In the genomic region with DNA sequence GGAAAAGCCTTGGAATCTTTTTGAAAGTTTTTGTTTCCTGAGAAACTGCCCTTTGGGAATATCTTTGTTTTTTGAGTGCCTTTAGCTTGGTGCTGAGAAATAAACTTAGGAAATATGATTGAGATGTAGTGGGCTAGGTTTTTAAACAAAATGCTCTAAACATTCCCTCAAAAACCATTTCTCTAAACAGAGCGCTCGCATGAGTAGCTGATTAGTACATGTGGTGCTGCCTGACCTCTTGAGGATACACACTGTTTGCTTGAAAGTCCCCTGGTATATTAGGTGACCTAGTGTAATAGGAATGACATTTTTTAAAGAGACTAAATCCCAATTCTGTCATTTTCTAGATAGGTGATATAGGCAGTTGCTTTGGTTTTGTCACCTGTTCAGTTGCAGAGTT, we compare ENCODE assay signal across 17 cellular contexts.
A peak's percentile ranks its signal among the peaks of the same experiment; 100 is the strongest.
DNase-seq lines count a peak whose midpoint lies in the region; ATAC-seq and TF ChIP-seq lines count a peak whose summit lies in the region.
"Had no signal": no experiment of that assay in that cellular context is flagged by ENCODE, and none has a peak within 500 bp of the region (broad histone marks: within the 10 kb centered on the region; RNA-seq: fewer than 3 reads in every experiment).

No MANE protein-coding gene starts in this region.

- H3K9me3 Mint-ChIP-seq in MCF 10A (ENCODE audit: unreplicated experiment) (no peaks in the 10 kb centered on the region), brain (peaks cover 0 to 4% (median 0%) of the 10 kb centered on the region in 5 experiments)
- H3K9me3 Mint-ChIP-seq: activated B cell treated with CpG ODN at 0.5 μM for 24 hours; dendritic cell treated with granulocyte-macrophage colony-stimulating factor and Interleukin-4, amounts not matched to agents 40 ng/mL and 50 ng/mL, for 4 days had no signal

- TF ChIP-seq POLR2A in breast epithelium (IDR thresholded peaks at IDR 0.05) (no peak), right lobe of liver (IDR thresholded peaks at IDR 0.05) (no peak), uterus (IDR thresholded peaks at IDR 0.05) (no peak)

- WGBS in right lobe of liver (ENCODE audit: insufficient coverage, low coverage, low lambda C conversion rate, missing lambda C conversion rate), result 77% methylated on average over 2 of the region's 2 CpGs

- intact Hi-C loops in breast epithelium (cut with DNase I; ENCODE audit: low total_unique reads) (no loop called here), MCF 10A (cut with micrococcal nuclease) (no loop called here), right lobe of liver (cut with DNase I) (no loop called here), uterus (cut with DNase I; ENCODE audit: low total_unique reads) (no loop called here)

- CTCF ChIA-PET in MCF 10A (lab: Yijun Ruan, JAX), result interaction anchor here (0.6 kb wide), 1 partner anchor 351 kb away, joined by 4 read pairs; no protein-coding TSS in a partner anchor

- peak overlapping the region; percentile 8 to 48 for H3K27ac ChIP-seq in breast epithelium
- peak overlapping the region in 2 of 3 donors; percentile 68 to 80 for H3K27ac ChIP-seq in right lobe of liver
- peak overlapping the region; percentile 62 to 76 for H3K27ac ChIP-seq in uterus
- H3K27ac ChIP-seq: prostate gland had no signal

- no TSS peak for BruUV-seq in MCF 10A (replicated peaks; lab: Mats Ljungman, UMichigan)

- H3K27me3 ChIP-seq in breast epithelium, result no peaks in the 10 kb centered on the region
- no peaks in the 10 kb centered on the region for H3K27me3 ChIP-seq in right lobe of liver
- no peaks in the 10 kb centered on the region for H3K27me3 ChIP-seq in uterus

- H3K4me3 ChIP-seq in breast epithelium, result no peak overlapping the region
- H3K4me3 ChIP-seq in right lobe of liver, result no peak overlapping the region
- H3K4me3 ChIP-seq in uterus, result no peak overlapping the region
- H3K4me3 ChIP-seq: prostate gland had no signal

- peak in 3 of 4 donors; percentile 15 to 53 (median 39) for ATAC-seq in right lobe of liver
- ATAC-seq in GM21717 (IDR thresholded peaks at IDR 0.05; ENCODE audit: unreplicated experiment), result no peak
- ATAC-seq: esophagus mucosa, T-helper 17 cell had no signal

- no peaks in the 10 kb centered on the region for H3K4me1 ChIP-seq in breast epithelium
- peaks cover 0 to 28% (median 8%) of the 10 kb centered on the region in 4 donors for H3K4me1 ChIP-seq in right lobe of liver
- peaks cover 0 to 6% of the 10 kb centered on the region in 2 donors for H3K4me1 ChIP-seq in uterus
- H3K4me1 ChIP-seq: prostate gland had no signal

- no peaks in the 10 kb centered on the region for H3K9me3 ChIP-seq in breast epithelium
- H3K9me3 ChIP-seq in right lobe of liver, result no peaks in the 10 kb centered on the region
- H3K9me3 ChIP-seq in uterus, result no peaks in the 10 kb centered on the region
- H3K9me3 ChIP-seq: prostate gland had no signal

- POLR2A ChIA-PET in MCF 10A (lab: Yijun Ruan, JAX), result no interaction called here

- no peaks in the 10 kb centered on the region for H3K4me1 Mint-ChIP-seq in MCF 10A (ENCODE audit: insufficient read depth, unreplicated experiment)
- H3K4me1 Mint-ChIP-seq in brain, result peaks cover 61% of the 10 kb centered on the region
- H3K4me1 Mint-ChIP-seq: activated B cell treated with CpG ODN at 0.5 μM for 24 hours, CD14-positive monocyte, T-helper 17 cell had no signal

- H3K27me3 Mint-ChIP-seq in MCF 10A (ENCODE audit: insufficient read depth, unreplicated experiment) (no peaks in the 10 kb centered on the region), brain (no peaks in the 10 kb centered on the region)
- H3K27me3 Mint-ChIP-seq: activated B cell treated with CpG ODN at 0.5 μM for 24 hours; dendritic cell treated with granulocyte-macrophage colony-stimulating factor and Interleukin-4, amounts not matched to agents 40 ng/mL and 50 ng/mL, for 4 days; T-helper 17 cell had no signal

- no peak overlapping the region for H3K4me3 Mint-ChIP-seq in MCF 10A (ENCODE audit: unreplicated experiment)
- no peak overlapping the region for H3K4me3 Mint-ChIP-seq in brain
- H3K4me3 Mint-ChIP-seq: activated B cell treated with CpG ODN at 0.5 μM for 24 hours; CD14-positive monocyte; dendritic cell treated with granulocyte-macrophage colony-stimulating factor and Interleukin-4, amounts not matched to agents 40 ng/mL and 50 ng/mL, for 4 days; T-helper 17 cell had no signal

- no peak for DNase-seq in breast epithelium (ENCODE audit: low spot score in 2 of 2)
- DNase-seq in MCF 10A (ENCODE audit: unreplicated experiment), result no peak
- no peak for DNase-seq in right lobe of liver
- DNase-seq in uterus, result no peak
- no peak for DNase-seq in NCI-H2081 (lab: John Stamatoyannopoulos, UW)
- DNase-seq in hippocampal formation (lab: John Stamatoyannopoulos, UW), result no peak
- DNase-seq: activated B cell treated with CpG ODN at 0.5 μM for 24 hours; activated CD8-positive, alpha-beta memory T cell treated with anti-CD3 and anti-CD28 coated beads for 24 hours; DMS79 treated with DMSO at 0.1 percent for 48 hours; NK-92 treated with Interleukin-12 subunit alpha and Interleukin-12 subunit beta, amount 100 ng/mL, for 24 hours; T-helper 17 cell had no signal

- H3K27ac Mint-ChIP-seq in MCF 10A (ENCODE audit: low read depth, unreplicated experiment) (no peak overlapping the region), brain (peak overlapping the region in 3 of 5 experiments; percentile 27 to 77 (median 40))
- H3K27ac Mint-ChIP-seq: activated B cell treated with CpG ODN at 0.5 μM for 24 hours; CD14-positive monocyte; dendritic cell treated with granulocyte-macrophage colony-stimulating factor and Interleukin-4, amounts not matched to agents 40 ng/mL and 50 ng/mL, for 4 days; T-helper 17 cell had no signal

- TF ChIP-seq CTCF in breast epithelium (IDR thresholded peaks at IDR 0.05) (no peak), MCF 10A (IDR thresholded peaks at IDR 0.05; ENCODE audit: unreplicated experiment) (no peak), brain (conservative IDR thresholded peaks at IDR 0.05) (no peak), right lobe of liver (IDR thresholded peaks at IDR 0.05) (no peak), uterus (IDR thresholded peaks at IDR 0.05) (no peak)

- H3K36me3 ChIP-seq in breast epithelium (no peaks in the 10 kb centered on the region), right lobe of liver (no peaks in the 10 kb centered on the region), uterus (no peaks in the 10 kb centered on the region)
- H3K36me3 ChIP-seq: prostate gland had no signal

- H3K36me3 Mint-ChIP-seq in MCF 10A (ENCODE audit: insufficient read depth, unreplicated experiment) (no peaks in the 10 kb centered on the region), brain (no peaks in the 10 kb centered on the region)
- H3K36me3 Mint-ChIP-seq: CD14-positive monocyte had no signal
